Comparison of ENCODE assay signal across 26 cellular contexts in the genomic region with DNA sequence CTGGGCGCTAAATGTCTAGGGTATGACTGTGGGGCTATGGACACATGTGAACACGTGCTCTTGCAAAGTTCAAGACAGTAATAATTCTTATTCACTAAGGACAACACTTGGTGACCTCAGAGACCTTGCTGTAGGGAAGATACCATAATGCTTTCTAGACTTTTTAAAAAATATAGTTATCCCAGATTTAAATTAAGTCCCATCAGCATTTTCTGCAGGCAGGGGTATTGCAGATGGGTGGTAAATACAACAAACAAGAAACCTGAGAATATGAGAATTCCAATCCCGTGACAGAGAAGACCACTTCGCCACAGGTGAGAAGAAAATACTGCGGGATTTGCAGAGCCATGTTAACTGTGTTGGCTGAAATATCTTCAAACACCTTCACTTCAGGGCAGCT.
DNase-seq lines count a peak whose midpoint lies in the region; ATAC-seq, FAIRE-seq and TF ChIP-seq lines count a peak whose summit lies in the region.
"Had no signal": no experiment of that assay in that cellular context is flagged by ENCODE, and none has a peak within 500 bp of the region (broad histone marks: within the 10 kb centered on the region; RNA-seq: fewer than 3 reads in every experiment).

No MANE protein-coding gene starts in this region.

- H3K4me3 ChIP-seq in HepG2 (replicated peaks in 1 of 3; ENCODE audit: insufficient read depth in 1 of 3, low read depth in 2 of 3, low read length in 3 of 3): no peak overlapping the region
- no peak overlapping the region for H3K4me3 ChIP-seq in right lobe of liver
- H3K4me3 ChIP-seq: BLaER1 treated with 17β-estradiol and CSF1 and Interleukin-3, amounts not matched to agents 10 nM and 100 nM had no signal

- no peaks in the 10 kb centered on the region for H3K4me1 ChIP-seq in HepG2 (ENCODE audit: insufficient read depth, low read length)
- H3K4me1 ChIP-seq in right lobe of liver: no peaks in the 10 kb centered on the region

- TF ChIP-seq POLR2A in HepG2 (IDR thresholded peaks at IDR 0.05; ENCODE audit: insufficient read depth in 1 of 2, low read depth in 2 of 2, low read length in 2 of 2) (no peak), right lobe of liver (IDR thresholded peaks at IDR 0.05) (no peak)

- no peak for FAIRE-seq in HepG2 (lab: Jason Lieb, UNC)
- FAIRE-seq: A204.1, D721Med, GM12891, GM18507 had no signal

- BruUV-seq in HepG2 (replicated peaks; lab: Mats Ljungman, UMichigan): no TSS peak

- no peaks in the 10 kb centered on the region for H4K20me1 ChIP-seq in HepG2 (ENCODE audit: insufficient read depth, low read length)
- H4K20me1 ChIP-seq: BLaER1 treated with 17β-estradiol and CSF1 and Interleukin-3, amounts not matched to agents 10 nM and 100 nM had no signal

- ATAC-seq in HepG2 (no peak), right lobe of liver (no peak), WTC11 (no peak)
- ATAC-seq: HCT116 had no signal

- H3K36me3 ChIP-seq in HepG2 (replicated peaks in 1 of 2; ENCODE audit: control insufficient read depth in 1 of 2, insufficient read depth in 2 of 2, low read length in 2 of 2) (no peaks in the 10 kb centered on the region), right lobe of liver (peaks cover 0 to 14% (median 3%) of the 10 kb centered on the region in 4 donors)
- H3K36me3 ChIP-seq: BE2C; BLaER1 treated with 17β-estradiol and CSF1 and Interleukin-3, amounts not matched to agents 10 nM and 100 nM had no signal

- H3K79me2 ChIP-seq in HepG2 (ENCODE audit: insufficient read depth, low read length): no peaks in the 10 kb centered on the region

- in situ Hi-C loops in HepG2 (cut with HindIII; ENCODE audit: extremely low pct_ligation_motif_present, low pct_unique_long_range_greater_than_20kb): no loop called here

- peaks cover 45% of the 10 kb centered on the region for H3K4me1 Mint-ChIP-seq in WTC11
- H3K4me1 Mint-ChIP-seq: CD14-positive monocyte; CD8-positive, alpha-beta memory T cell had no signal

- no peaks in the 10 kb centered on the region; the same call in 1 of the 2 replicates for H3K9me3 Mint-ChIP-seq in WTC11
- H3K9me3 Mint-ChIP-seq: CD4-positive, alpha-beta T cell; CD8-positive, alpha-beta memory T cell had no signal

- no peak overlapping the region for H3K9ac ChIP-seq in HepG2 (ENCODE audit: insufficient read depth, low read depth, low read length)
- H3K9ac ChIP-seq: BLaER1 treated with 17β-estradiol and CSF1 and Interleukin-3, amounts not matched to agents 10 nM and 100 nM had no signal

- POLR2A ChIA-PET in HepG2 (lab: Yijun Ruan, JAX): no interaction called here
- POLR2A ChIA-PET in WTC11 (lab: Charles Lee): no interaction called here

- no peak overlapping the region for H3K27ac ChIP-seq in HepG2 (ENCODE audit: extremely low read length, insufficient read depth, low read length)
- no peak overlapping the region for H3K27ac ChIP-seq in right lobe of liver
- H3K27ac ChIP-seq: 22Rv1; BLaER1 treated with 17β-estradiol and CSF1 and Interleukin-3, amounts not matched to agents 10 nM and 100 nM had no signal

- no peak for TF ChIP-seq CTCF in HepG2 (CRISPR knock-in tag; IDR thresholded peaks at IDR 0.05)
- TF ChIP-seq CTCF in right lobe of liver (IDR thresholded peaks at IDR 0.05): no peak
- no peak for TF ChIP-seq CTCF in WTC11 (IDR thresholded peaks at IDR 0.05)

- 49% methylated on average over 5 of the region's 5 CpGs for WGBS in HepG2 (ENCODE audit: low lambda C conversion rate)
- WGBS in right lobe of liver (ENCODE audit: insufficient coverage, low coverage, low lambda C conversion rate, missing lambda C conversion rate): 87% methylated on average over 5 of the region's 5 CpGs

- H3K9me3 ChIP-seq in HepG2 (ENCODE audit: low read length) (no peaks in the 10 kb centered on the region), right lobe of liver (no peaks in the 10 kb centered on the region)
- H3K9me3 ChIP-seq: BE2C; BLaER1 treated with 17β-estradiol and CSF1 and Interleukin-3, amounts not matched to agents 10 nM and 100 nM had no signal

- H2AFZ ChIP-seq in HepG2 (ENCODE audit: low read length): no peak overlapping the region

- TF ChIP-seq EP300 in HepG2 (IDR thresholded peaks at IDR 0.05; ENCODE audit: low read depth in 2 of 2, low read length in 2 of 2): no peak
- no peak for TF ChIP-seq EP300 in HepG2 (CRISPR knock-in tag; IDR thresholded peaks at IDR 0.05; ENCODE audit: borderline replicate concordance)

- no peak overlapping the region for H3K4me2 ChIP-seq in HepG2 (ENCODE audit: low read depth, low read length)
- H3K4me2 ChIP-seq: BLaER1 treated with 17β-estradiol and CSF1 and Interleukin-3, amounts not matched to agents 10 nM and 100 nM had no signal

- intact Hi-C loops in HepG2 (cut with micrococcal nuclease; ENCODE audit: unreplicated experiment) (no loop called here), right lobe of liver (cut with DNase I) (no loop called here)

- no peak overlapping the region; the same call in 1 of the 2 replicates for H3K4me3 Mint-ChIP-seq in WTC11
- H3K4me3 Mint-ChIP-seq: CD14-positive monocyte; CD4-positive, alpha-beta T cell; CD8-positive, alpha-beta memory T cell had no signal

- H3K36me3 Mint-ChIP-seq in WTC11: no peaks in the 10 kb centered on the region
- H3K36me3 Mint-ChIP-seq: CD14-positive monocyte; CD8-positive, alpha-beta memory T cell had no signal

- H3K27me3 Mint-ChIP-seq in WTC11 (ENCODE audit: low read depth): no peaks in the 10 kb centered on the region

- 0 out of 2 replicates have a peak overlapping the region, but pooled peaks have one; percentile 9 for H3K27ac Mint-ChIP-seq in WTC11
- H3K27ac Mint-ChIP-seq: CD14-positive monocyte; CD4-positive, alpha-beta T cell had no signal

- no peaks in the 10 kb centered on the region for H3K27me3 ChIP-seq in HepG2 (ENCODE audit: control insufficient read depth in 1 of 2, insufficient read depth in 2 of 2, low read length in 2 of 2)
- H3K27me3 ChIP-seq in right lobe of liver: no peaks in the 10 kb centered on the region
- H3K27me3 ChIP-seq: BE2C; BLaER1 treated with 17β-estradiol and CSF1 and Interleukin-3, amounts not matched to agents 10 nM and 100 nM had no signal

- no peak for TF ChIP-seq RAD21 in HepG2 (CRISPR knock-in tag; IDR thresholded peaks at IDR 0.05)

- DNase-seq in HepG2 (ENCODE audit: low spot score) (no peak), right lobe of liver (no peak), WTC11 (ENCODE audit: low spot score) (no peak), left kidney (ENCODE audit: low read depth, low spot score) (peak; percentile 34), LoVo (ENCODE audit: low spot score) (no peak), NCI-H2171 treated with DMSO at 0.1 percent for 48 hours (lab: John Stamatoyannopoulos, UW) (no peak), islet precursor cell (no peak)
- DNase-seq: ACHN; AML-193; BE2C; CD4-positive, alpha-beta T cell; CD8-positive, alpha-beta memory T cell; DMS 273 treated with DMSO at 0.1 percent for 48 hours; DMS79; EL; GF-D8; GOT3; H7 had no signal

- CTCF ChIA-PET in HepG2 (lab: Yijun Ruan, JAX; ENCODE audit: low intra/inter-chr PET ratio, low total read pairs): no interaction called here
- CTCF ChIA-PET in WTC11 (lab: Charles Lee): interaction anchor here (0.8 to 2.9 kb wide), 5 partner anchors 14 to 242 kb away, joined by 3 to 20 read pairs (median 7); no protein-coding TSS in a partner anchor

TF ChIP-seq in HepG2, 621 proteins besides CTCF, POLR2A, EP300 and RAD21:
- peak; percentile 43 to 73; a peak in 3 of 4 replicates for TF ChIP-seq MAFK (conservative IDR thresholded peaks at IDR 0.05 in 1 of 2, IDR thresholded peaks at IDR 0.05 in 1 of 2; ENCODE audit: low read length in 2 of 2)
- TF ChIP-seq GTF2F1 (IDR thresholded peaks at IDR 0.05; ENCODE audit: low read length): no peak
TF ChIP-seq in HepG2: peak in this region for 1.

TF ChIP-seq in WTC11, 78 proteins besides CTCF, POLR2A, EP300 and RAD21 (continues in another document):
- TF ChIP-seq FOXK1 (CRISPR knock-in tag; IDR thresholded peaks at IDR 0.05): no peak
- TF ChIP-seq, protein P1, sequence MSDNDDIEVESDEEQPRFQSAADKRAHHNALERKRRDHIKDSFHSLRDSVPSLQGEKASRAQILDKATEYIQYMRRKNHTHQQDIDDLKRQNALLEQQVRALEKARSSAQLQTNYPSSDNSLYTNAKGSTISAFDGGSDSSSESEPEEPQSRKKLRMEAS (CRISPR knock-in tag; IDR thresholded peaks at IDR 0.05): no peak
- TF ChIP-seq, protein P2, sequence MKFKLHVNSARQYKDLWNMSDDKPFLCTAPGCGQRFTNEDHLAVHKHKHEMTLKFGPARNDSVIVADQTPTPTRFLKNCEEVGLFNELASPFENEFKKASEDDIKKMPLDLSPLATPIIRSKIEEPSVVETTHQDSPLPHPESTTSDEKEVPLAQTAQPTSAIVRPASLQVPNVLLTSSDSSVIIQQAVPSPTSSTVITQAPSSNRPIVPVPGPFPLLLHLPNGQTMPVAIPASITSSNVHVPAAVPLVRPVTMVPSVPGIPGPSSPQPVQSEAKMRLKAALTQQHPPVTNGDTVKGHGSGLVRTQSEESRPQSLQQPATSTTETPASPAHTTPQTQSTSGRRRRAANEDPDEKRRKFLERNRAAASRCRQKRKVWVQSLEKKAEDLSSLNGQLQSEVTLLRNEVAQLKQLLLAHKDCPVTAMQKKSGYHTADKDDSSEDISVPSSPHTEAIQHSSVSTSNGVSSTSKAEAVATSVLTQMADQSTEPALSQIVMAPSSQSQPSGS (CRISPR knock-in tag; IDR thresholded peaks at IDR 0.05; ENCODE audit: borderline replicate concordance, low read depth): no peak
- no peak for TF ChIP-seq SMAD4 (CRISPR knock-in tag; IDR thresholded peaks at IDR 0.05)
- no peak for TF ChIP-seq GTF2I (CRISPR knock-in tag; conservative IDR thresholded peaks at IDR 0.05)
- TF ChIP-seq ZNF263 (CRISPR knock-in tag; IDR thresholded peaks at IDR 0.05; ENCODE audit: low read depth): no peak
- TF ChIP-seq CBFB (CRISPR knock-in tag; IDR thresholded peaks at IDR 0.05; ENCODE audit: low read depth): no peak
- no peak for TF ChIP-seq TP53 (CRISPR knock-in tag; IDR thresholded peaks at IDR 0.05)
- TF ChIP-seq, protein P3, sequence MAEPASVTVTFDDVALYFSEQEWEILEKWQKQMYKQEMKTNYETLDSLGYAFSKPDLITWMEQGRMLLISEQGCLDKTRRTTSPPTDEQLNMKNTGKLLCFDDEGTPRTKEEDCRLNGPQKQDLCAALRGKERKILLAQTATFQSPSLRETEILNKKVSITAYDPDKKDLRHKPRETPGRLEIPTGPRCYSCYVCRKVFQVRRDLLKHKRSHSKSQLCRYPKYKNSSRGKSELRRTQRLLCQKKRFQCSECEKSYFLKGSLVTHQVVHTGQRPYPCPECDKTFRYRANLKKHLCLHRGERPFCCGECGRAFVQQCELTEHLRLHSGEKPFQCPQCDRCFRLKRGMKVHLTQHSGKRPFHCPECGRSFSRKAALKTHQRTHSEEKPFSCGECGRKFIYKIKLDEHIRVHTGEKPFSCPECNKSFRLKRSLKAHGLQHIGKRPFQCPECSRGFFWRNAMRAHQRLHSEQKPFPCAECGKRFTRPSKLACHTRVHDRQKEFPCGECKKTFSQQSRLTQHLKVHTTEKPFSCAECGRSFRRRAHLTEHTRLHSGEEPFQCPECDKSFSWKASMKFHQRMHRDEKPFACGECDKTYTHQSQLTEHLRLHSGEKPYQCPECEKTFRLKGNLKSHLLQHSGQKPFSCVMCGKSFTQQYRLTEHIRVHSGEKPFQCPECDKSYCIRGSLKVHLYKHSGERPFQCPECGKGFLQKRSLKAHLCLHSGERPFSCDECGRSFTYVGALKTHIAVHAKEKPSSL (CRISPR knock-in tag; conservative IDR thresholded peaks at IDR 0.05): no peak
- TF ChIP-seq JAZF1 (CRISPR knock-in tag; IDR thresholded peaks at IDR 0.05): no peak
